ENCODE assay signal across 14 cellular contexts in the genomic region with DNA sequence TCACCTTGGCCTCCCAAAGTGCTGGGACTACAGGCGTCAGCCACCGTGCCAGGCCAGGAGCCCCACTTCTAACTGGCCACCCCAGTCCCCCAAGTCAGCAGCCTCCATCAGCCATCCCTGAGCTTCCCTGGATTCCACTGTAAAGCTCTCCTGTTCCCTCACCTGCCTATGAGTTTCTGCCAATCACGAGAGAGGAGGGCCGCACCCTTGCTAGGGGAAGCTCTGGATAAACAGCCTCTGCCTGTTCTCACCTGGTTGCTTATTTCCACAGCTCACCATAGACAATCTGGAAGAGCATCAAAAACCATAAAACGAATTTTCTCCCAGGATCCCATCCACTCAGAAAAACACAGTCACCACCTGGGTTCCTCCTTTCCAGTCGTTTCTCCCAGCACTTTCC. TPM values are rescaled to one million over a fixed set of nuclear protein-coding genes. Genes with fewer than 3 reads are reported as not detected.
A peak's percentile ranks its signal among the peaks of the same experiment; 100 is the strongest.
DNase-seq lines count a peak whose midpoint lies in the region; ATAC-seq and TF ChIP-seq lines count a peak whose summit lies in the region.
"Had no signal": no experiment of that assay in that cellular context is flagged by ENCODE, and none has a peak within 500 bp of the region (broad histone marks: within the 10 kb centered on the region; RNA-seq: fewer than 3 reads in every experiment).

No MANE protein-coding gene starts in this region.

- peaks cover 23% of the 10 kb centered on the region; the same call in 1 of the 2 replicates for H3K36me3 ChIP-seq in Loucy (ENCODE audit: insufficient read depth, low read length)

- peaks cover 54% of the 10 kb centered on the region for H3K36me3 Mint-ChIP-seq in activated CD4-positive, alpha-beta T cell treated with anti-CD3 and anti-CD28 coated beads, Interleukin-2, amount 10 ng/mL, durations not matched to agents 24 days and 14 days (ENCODE audit: low read depth)
- H3K36me3 Mint-ChIP-seq in central memory CD8-positive, alpha-beta T cell (ENCODE audit: insufficient read depth): peaks cover 23% of the 10 kb centered on the region

- H3K4me2 ChIP-seq in Loucy (ENCODE audit: low read depth, low read length, poor library complexity, severe bottlenecking): peak overlapping the region; percentile 92

- intact Hi-C loops in activated CD4-positive, alpha-beta T cell treated with anti-CD3 and anti-CD28 coated beads, Interleukin-2, amount 10 ng/mL, durations not matched to agents 24 days and 14 days (cut with micrococcal nuclease): no loop called here
- intact Hi-C loops in cardiac septum (cut with DNase I): no loop called here

- no peaks in the 10 kb centered on the region for H3F3A ChIP-seq in Loucy (ENCODE audit: low read depth)

- peaks cover 8% of the 10 kb centered on the region for H3K27me3 ChIP-seq in Loucy (ENCODE audit: insufficient read depth, low read length, poor library complexity, severe bottlenecking)
- H3K27me3 ChIP-seq: brain microvascular endothelial cell had no signal

- H3K4me3 ChIP-seq in Loucy (ENCODE audit: low read length, poor library complexity, severe bottlenecking) (peak overlapping the region; percentile 100), skin epidermis (no peak overlapping the region)
- H3K4me3 ChIP-seq: lung had no signal

- H4K20me1 ChIP-seq in Loucy (ENCODE audit: insufficient read depth, low read length, poor library complexity, severe bottlenecking): peaks cover 93% of the 10 kb centered on the region

- no peaks in the 10 kb centered on the region for H3K9me3 Mint-ChIP-seq in activated CD4-positive, alpha-beta T cell treated with anti-CD3 and anti-CD28 coated beads, Interleukin-2, amount 10 ng/mL, durations not matched to agents 24 days and 14 days
- H3K9me3 Mint-ChIP-seq in central memory CD8-positive, alpha-beta T cell: no peaks in the 10 kb centered on the region

- H3K4me1 ChIP-seq in Loucy (ENCODE audit: insufficient read depth, low read length, poor library complexity, severe bottlenecking): peaks cover 51% of the 10 kb centered on the region

- TF ChIP-seq CTCF in Loucy (conservative IDR thresholded peaks at IDR 0.05; ENCODE audit: low read length): no peak

- H3K9me3 ChIP-seq in Loucy (ENCODE audit: insufficient read depth, low read depth, low read length): no peaks in the 10 kb centered on the region

- peak overlapping the region; percentile 59 for H3K4me3 Mint-ChIP-seq in activated CD4-positive, alpha-beta T cell treated with anti-CD3 and anti-CD28 coated beads, Interleukin-2, amount 10 ng/mL, durations not matched to agents 24 days and 14 days
- H3K4me3 Mint-ChIP-seq in central memory CD8-positive, alpha-beta T cell: peak overlapping the region; percentile 90

- ATAC-seq in central memory CD8-positive, alpha-beta T cell (replicated peaks; ENCODE audit: extremely low read depth, poor library complexity, severe bottlenecking): no peak
- ATAC-seq in HG03196 (IDR thresholded peaks at IDR 0.05; ENCODE audit: unreplicated experiment) (no peak), HG03439 (IDR thresholded peaks at IDR 0.05; ENCODE audit: unreplicated experiment) (no peak)

- peaks cover 59% of the 10 kb centered on the region for H3K4me1 Mint-ChIP-seq in activated CD4-positive, alpha-beta T cell treated with anti-CD3 and anti-CD28 coated beads, Interleukin-2, amount 10 ng/mL, durations not matched to agents 24 days and 14 days
- peaks cover 78% of the 10 kb centered on the region for H3K4me1 Mint-ChIP-seq in central memory CD8-positive, alpha-beta T cell

- no peaks in the 10 kb centered on the region for H3K9me2 ChIP-seq in Loucy (replicated peaks; ENCODE audit: low read depth, low read length)

- peak overlapping the region; percentile 100 for H3K9ac ChIP-seq in Loucy (ENCODE audit: low read depth, low read length, poor library complexity, severe bottlenecking)

- DNase-seq in activated CD4-positive, alpha-beta T cell treated with anti-CD3 and anti-CD28 coated beads, Interleukin-2, amount 10 ng/mL, durations not matched to agents 24 days and 14 days: no peak
- DNase-seq in activated CD4-positive, alpha-beta T cell treated with anti-CD3 and anti-CD28 coated beads, Interleukin-2, amount 50 U/mL, for 1 hour: no peak
- no peak for DNase-seq in central memory CD8-positive, alpha-beta T cell (ENCODE audit: low spot score in 2 of 2)
- DNase-seq in cardiac septum (ENCODE audit: low spot score): no peak
- DNase-seq: brain microvascular endothelial cell, GF-D8, hypothalamus, NCI-H1105 treated with DMSO at 0.1 percent for 48 hours, NCI-H748 treated with DMSO at 0.1 percent for 48 hours had no signal

- peak overlapping the region in 16 of 21 experiments; percentile 8 to 86 (median 62) for H3K27ac ChIP-seq in skin epidermis
- H3K27ac ChIP-seq: brain microvascular endothelial cell had no signal

- peak overlapping the region; percentile 70 for H3K27ac Mint-ChIP-seq in activated CD4-positive, alpha-beta T cell treated with anti-CD3 and anti-CD28 coated beads, Interleukin-2, amount 10 ng/mL, durations not matched to agents 24 days and 14 days
- H3K27ac Mint-ChIP-seq in central memory CD8-positive, alpha-beta T cell (ENCODE audit: low read depth): peak overlapping the region; percentile 78

- peaks cover 100% of the 10 kb centered on the region for H3K79me2 ChIP-seq in Loucy (ENCODE audit: insufficient read depth, low read length)

- H2AFZ ChIP-seq in Loucy (ENCODE audit: low read length): no peak overlapping the region

- H3K27me3 Mint-ChIP-seq in activated CD4-positive, alpha-beta T cell treated with anti-CD3 and anti-CD28 coated beads, Interleukin-2, amount 10 ng/mL, durations not matched to agents 24 days and 14 days: no peaks in the 10 kb centered on the region
- H3K27me3 Mint-ChIP-seq in central memory CD8-positive, alpha-beta T cell: no peaks in the 10 kb centered on the region

RNA-seq across cellular contexts. Expression of a gene that starts 5.0 kb away (rescaled TPM):
- total RNA-seq in activated CD4-positive, alpha-beta T cell treated with anti-CD3 and anti-CD28 coated beads, Interleukin-2, amount 10 ng/mL, durations not matched to agents 24 days and 14 days: 64.6 and 66.3 TPM in 2 replicates
- total RNA-seq in cardiac septum: 2.3 TPM

RNA-seq across cellular contexts. Expression of a gene that starts 30.3 kb away (rescaled TPM):
- 2.4 and 2.5 TPM in 2 replicates for total RNA-seq in activated CD4-positive, alpha-beta T cell treated with anti-CD3 and anti-CD28 coated beads, Interleukin-2, amount 10 ng/mL, durations not matched to agents 24 days and 14 days
- 2.7 TPM for total RNA-seq in cardiac septum

RNA-seq across cellular contexts. Expression of a gene that starts 37.7 kb away (rescaled TPM):
- 0.02 TPM in 2 replicates for total RNA-seq in activated CD4-positive, alpha-beta T cell treated with anti-CD3 and anti-CD28 coated beads, Interleukin-2, amount 10 ng/mL, durations not matched to agents 24 days and 14 days
- total RNA-seq in cardiac septum: 4.6 TPM

RNA-seq across cellular contexts. Expression of a gene that starts 49.3 kb away (rescaled TPM):
- 25.8 and 31.5 TPM in 2 replicates for total RNA-seq in activated CD4-positive, alpha-beta T cell treated with anti-CD3 and anti-CD28 coated beads, Interleukin-2, amount 10 ng/mL, durations not matched to agents 24 days and 14 days
- total RNA-seq in cardiac septum: 0.73 TPM

Comparison
In these comparisons a context has a peak if more than half of its experiments do, and no peak if none do; other contexts are left out.
1. RNA of a gene that starts 5.0 kb away (total RNA-seq): 64.6 to 66.3 TPM in activated CD4-positive, alpha-beta T cell treated with anti-CD3 and anti-CD28 coated beads, Interleukin-2, amount 10 ng/mL, durations not matched to agents 24 days and 14 days; 2.3 TPM in cardiac septum (single experiment); every median in the first group is over 10 times any median in the second.